In genomic region chr16:49345829-49346228, GRCh38 we compare ENCODE assay signal across 19 cellular contexts. TPM values are rescaled to one million over a fixed set of nuclear protein-coding genes. Genes with fewer than 3 reads are reported as not detected.
DNase-seq lines count a peak whose midpoint lies in the region; ATAC-seq and TF ChIP-seq lines count a peak whose summit lies in the region.
"Had no signal": no experiment of that assay in that cellular context is flagged by ENCODE, and none has a peak within 500 bp of the region (broad histone marks: within the 10 kb centered on the region; RNA-seq: fewer than 3 reads in every experiment).

No MANE protein-coding gene starts in this region.

- H3K27ac Mint-ChIP-seq in stimulated activated naive CD8-positive, alpha-beta T cell treated with anti-CD3 and anti-CD28 coated beads, Interleukin-15, amount 100 ng/mL, for 72 hours: no peak overlapping the region
- H3K27ac Mint-ChIP-seq in endodermal cell (no peak overlapping the region), immature natural killer cell (no peak overlapping the region)
- H3K27ac Mint-ChIP-seq: activated naive CD8-positive, alpha-beta T cell treated with anti-CD3 and anti-CD28 coated beads, Interleukin-2, amount 10 ng/mL, durations not matched to agents 7 days and 5 days; naive thymus-derived CD4-positive, alpha-beta T cell had no signal

- H3K36me3 Mint-ChIP-seq in endodermal cell (ENCODE audit: low read depth): no peaks in the 10 kb centered on the region
- H3K36me3 Mint-ChIP-seq in immature natural killer cell: no peaks in the 10 kb centered on the region
- H3K36me3 Mint-ChIP-seq: activated naive CD8-positive, alpha-beta T cell treated with anti-CD3 and anti-CD28 coated beads, Interleukin-2, amount 10 ng/mL, durations not matched to agents 7 days and 5 days; naive thymus-derived CD4-positive, alpha-beta T cell had no signal

- H3K4me3 ChIP-seq in OCI-LY7 (ENCODE audit: low read depth, low read length, poor library complexity, severe bottlenecking) (no peak overlapping the region), endodermal cell (ENCODE audit: low read length) (no peak overlapping the region)

- H3K27me3 Mint-ChIP-seq in stimulated activated naive CD8-positive, alpha-beta T cell treated with anti-CD3 and anti-CD28 coated beads, Interleukin-15, amount 100 ng/mL, for 72 hours: peaks cover 22% of the 10 kb centered on the region
- peaks cover 21% of the 10 kb centered on the region for H3K27me3 Mint-ChIP-seq in endodermal cell (ENCODE audit: insufficient read depth)
- H3K27me3 Mint-ChIP-seq in immature natural killer cell (ENCODE audit: low read depth in 3 of 3): peaks cover 3 to 4% (median 4%) of the 10 kb centered on the region in 3 donors
- H3K27me3 Mint-ChIP-seq: activated naive CD8-positive, alpha-beta T cell treated with anti-CD3 and anti-CD28 coated beads, Interleukin-2, amount 10 ng/mL, durations not matched to agents 7 days and 5 days had no signal

- intact Hi-C loops in OCI-LY7 (cut with micrococcal nuclease; ENCODE audit: unreplicated experiment): no loop called here

- WGBS in endodermal cell (ENCODE audit: insufficient coverage in 1 of 2, insufficient read length in 1 of 2), 2 experiments: 36 to 60% methylated on average over 1 to 4 of the region's 4 CpGs

- H3K9me3 ChIP-seq in OCI-LY7 (ENCODE audit: low read length) (no peaks in the 10 kb centered on the region), endodermal cell (ENCODE audit: control insufficient read depth, low read length) (no peaks in the 10 kb centered on the region)
- H3K9me3 ChIP-seq: BE2C had no signal

- H3K4me2 ChIP-seq in OCI-LY7 (ENCODE audit: low read length): no peak overlapping the region

- H3K4me1 ChIP-seq in OCI-LY7 (ENCODE audit: insufficient read depth, low read length, poor library complexity, severe bottlenecking) (peaks cover 6% of the 10 kb centered on the region), endodermal cell (ENCODE audit: control insufficient read depth, insufficient read depth, low read length) (no peaks in the 10 kb centered on the region)
- H3K4me1 ChIP-seq: BE2C had no signal

- no peak overlapping the region for H2AFZ ChIP-seq in OCI-LY7 (ENCODE audit: low read length)

- H3K27ac ChIP-seq in OCI-LY7 (ENCODE audit: low read depth, low read length, poor library complexity, severe bottlenecking) (no peak overlapping the region), endodermal cell (ENCODE audit: low read depth, low read length) (no peak overlapping the region)
- H3K27ac ChIP-seq: HL-60, VCaP had no signal

- no peak for ATAC-seq in stimulated activated naive CD8-positive, alpha-beta T cell treated with anti-CD3 and anti-CD28 coated beads, Interleukin-15, Interleukin-2, amounts not matched to agents 100 U/mL and 50 U/mL, for 24 hours
- no peak for ATAC-seq in stimulated activated naive CD8-positive, alpha-beta T cell treated with anti-CD3 and anti-CD28 coated beads, Interleukin-15, amount 100 ng/mL, for 72 hours
- ATAC-seq: naive thymus-derived CD4-positive, alpha-beta T cell had no signal

- TF ChIP-seq CTCF in OCI-LY7 (conservative IDR thresholded peaks at IDR 0.05; ENCODE audit: low read length) (no peak), endodermal cell (conservative IDR thresholded peaks at IDR 0.05) (no peak)

- H3K79me2 ChIP-seq in OCI-LY7 (ENCODE audit: insufficient read depth, low read depth, low read length): no peaks in the 10 kb centered on the region

- H3K9ac ChIP-seq in endodermal cell (ENCODE audit: extremely low read depth, low read length, poor library complexity, severe bottlenecking): no peak overlapping the region

- H3K9me3 Mint-ChIP-seq in stimulated activated naive CD8-positive, alpha-beta T cell treated with anti-CD3 and anti-CD28 coated beads, Interleukin-15, amount 100 ng/mL, for 72 hours: no peaks in the 10 kb centered on the region
- H3K9me3 Mint-ChIP-seq in endodermal cell (no peaks in the 10 kb centered on the region), immature natural killer cell (no peaks in the 10 kb centered on the region)
- H3K9me3 Mint-ChIP-seq: activated naive CD8-positive, alpha-beta T cell treated with anti-CD3 and anti-CD28 coated beads, Interleukin-2, amount 10 ng/mL, durations not matched to agents 7 days and 5 days; central memory CD8-positive, alpha-beta T cell had no signal

- DNase-seq in stimulated activated naive CD8-positive, alpha-beta T cell treated with anti-CD3 and anti-CD28 coated beads, Interleukin-15, Interleukin-2, amounts not matched to agents 100 U/mL and 50 U/mL, for 24 hours: peak; percentile 11
- no peak for DNase-seq in stimulated activated naive CD8-positive, alpha-beta T cell treated with anti-CD3 and anti-CD28 coated beads, Interleukin-15, amount 100 ng/mL, for 72 hours
- DNase-seq in OCI-LY7 (ENCODE audit: low spot score) (peak; percentile 50), endodermal cell (peak; percentile 89), amygdala (lab: John Stamatoyannopoulos, UW) (no peak), dermis blood vessel endothelial cell (no peak), immature natural killer cell (no peak)
- DNase-seq: activated naive CD8-positive, alpha-beta T cell treated with anti-CD3 and anti-CD28 coated beads, Interleukin-2, amount 10 ng/mL, durations not matched to agents 7 days and 5 days; BE2C; DMS153; naive thymus-derived CD4-positive, alpha-beta T cell; NCI-H1930; NCI-H510A treated with DMSO at 0.1 percent for 48 hours had no signal

- H3K36me3 ChIP-seq in OCI-LY7 (ENCODE audit: insufficient read depth, low read length) (no peaks in the 10 kb centered on the region), endodermal cell (ENCODE audit: control insufficient read depth, insufficient read depth, low read length) (no peaks in the 10 kb centered on the region)
- H3K36me3 ChIP-seq: BE2C had no signal

- CTCF ChIA-PET in OCI-LY7 (lab: Charles Lee; ENCODE audit: unreplicated experiment): no interaction called here

- POLR2A ChIA-PET in OCI-LY7 (lab: Charles Lee): no interaction called here

- no peak overlapping the region for H3K4me3 Mint-ChIP-seq in stimulated activated naive CD8-positive, alpha-beta T cell treated with anti-CD3 and anti-CD28 coated beads, Interleukin-15, amount 100 ng/mL, for 72 hours
- H3K4me3 Mint-ChIP-seq in endodermal cell (no peak overlapping the region), immature natural killer cell (no peak overlapping the region)
- H3K4me3 Mint-ChIP-seq: activated naive CD8-positive, alpha-beta T cell treated with anti-CD3 and anti-CD28 coated beads, Interleukin-2, amount 10 ng/mL, durations not matched to agents 7 days and 5 days; central memory CD8-positive, alpha-beta T cell; naive thymus-derived CD4-positive, alpha-beta T cell had no signal

- peaks cover 28% of the 10 kb centered on the region for H3K27me3 ChIP-seq in endodermal cell (ENCODE audit: control insufficient read depth, insufficient read depth, low read length, poor library complexity, severe bottlenecking)

- H3K4me1 Mint-ChIP-seq in stimulated activated naive CD8-positive, alpha-beta T cell treated with anti-CD3 and anti-CD28 coated beads, Interleukin-15, amount 100 ng/mL, for 72 hours: no peaks in the 10 kb centered on the region
- H3K4me1 Mint-ChIP-seq in endodermal cell (no peaks in the 10 kb centered on the region), immature natural killer cell (no peaks in the 10 kb centered on the region)
- H3K4me1 Mint-ChIP-seq: activated naive CD8-positive, alpha-beta T cell treated with anti-CD3 and anti-CD28 coated beads, Interleukin-2, amount 10 ng/mL, durations not matched to agents 7 days and 5 days; central memory CD8-positive, alpha-beta T cell had no signal

- no TSS peak for BruUV-seq in OCI-LY7 (replicated peaks; lab: Mats Ljungman, UMichigan)

- no peaks in the 10 kb centered on the region for H3K9me2 ChIP-seq in OCI-LY7 (ENCODE audit: insufficient read depth, low read length)

- H4K20me1 ChIP-seq in OCI-LY7 (ENCODE audit: insufficient read depth, low read length): no peaks in the 10 kb centered on the region

RNA-seq across cellular contexts. Expression of gene C16orf78, which starts 27.8 kb away (rescaled TPM):
- total RNA-seq in OCI-LY7 (2014; rRNA removed; shearing (Covaris generic)): not detected in 2 replicates
- total RNA-seq in OCI-LY7 (2022) (not detected in 2 replicates), endodermal cell (not detected), dermis blood vessel endothelial cell (not detected in 2 replicates)
- polyA plus RNA-seq in endodermal cell (2013, experiment 1 of 2): not detected
- not detected for polyA plus RNA-seq in endodermal cell (2013, experiment 2 of 2)
- not detected for polyA plus RNA-seq in immature natural killer cell
- total RNA-seq: activated naive CD8-positive, alpha-beta T cell treated with anti-CD3 and anti-CD28 coated beads, Interleukin-2, amount 10 ng/mL, durations not matched to agents 7 days and 5 days; LHCN-M2; lower leg skin; naive thymus-derived CD4-positive, alpha-beta T cell; subcutaneous adipose tissue had no signal
- polyA plus RNA-seq: naive thymus-derived CD4-positive, alpha-beta T cell had no signal

Comparison
In these comparisons a context has a peak if more than half of its experiments do, and no peak if none do; other contexts are left out.
1. DNase-seq: peak in stimulated activated naive CD8-positive, alpha-beta T cell treated with anti-CD3 and anti-CD28 coated beads, Interleukin-15, Interleukin-2, amounts not matched to agents 100 U/mL and 50 U/mL, for 24 hours (single experiment), OCI-LY7 (single experiment) and endodermal cell (single experiment); none in stimulated activated naive CD8-positive, alpha-beta T cell treated with anti-CD3 and anti-CD28 coated beads, Interleukin-15, amount 100 ng/mL, for 72 hours (0 of 2), amygdala (0 of 56), dermis blood vessel endothelial cell (single experiment) and immature natural killer cell (0 of 3).